Comparison of ENCODE assay signal across 12 cellular contexts in the genomic region with DNA sequence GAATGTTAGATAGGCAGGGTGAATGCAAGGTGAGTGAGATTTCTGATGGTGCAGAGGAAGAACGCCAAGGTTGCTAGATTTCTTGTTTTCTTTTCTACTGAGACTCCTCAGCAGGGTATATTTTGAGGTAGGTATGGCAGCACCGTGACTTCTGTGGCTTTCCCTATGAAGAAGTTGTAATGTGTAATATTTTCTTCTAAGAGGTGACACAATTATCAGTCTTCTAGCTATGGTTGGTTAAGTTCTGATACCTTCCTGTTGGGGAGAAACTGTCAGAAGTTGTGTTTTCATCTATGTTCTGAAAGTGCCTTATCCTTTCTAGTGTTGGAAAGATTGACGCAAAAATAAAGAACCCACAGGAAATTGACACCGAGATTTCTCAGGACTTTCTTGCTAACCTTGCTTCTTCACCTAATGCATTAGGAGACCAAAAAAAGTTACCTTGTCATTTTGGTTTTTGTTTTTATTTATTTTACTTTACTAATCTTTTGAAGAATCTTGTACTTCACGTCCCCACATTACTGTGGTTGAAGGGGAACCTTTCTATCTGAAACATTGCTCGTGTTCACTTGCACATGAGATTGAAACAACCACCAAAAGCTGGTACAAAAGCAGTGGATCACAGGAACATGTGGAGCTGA. TPM values are rescaled to one million over a fixed set of nuclear protein-coding genes. Genes with fewer than 3 reads are reported as not detected.
DNase-seq lines count a peak whose midpoint lies in the region; ATAC-seq and TF ChIP-seq lines count a peak whose summit lies in the region.
"Had no signal": no experiment of that assay in that cellular context is flagged by ENCODE, and none has a peak within 500 bp of the region (broad histone marks: within the 10 kb centered on the region; RNA-seq: fewer than 3 reads in every experiment).

No MANE protein-coding gene starts in this region.

- peak; percentile 70 for ATAC-seq in HG03175 (IDR thresholded peaks at IDR 0.05; ENCODE audit: unreplicated experiment)
- peak; percentile 93 for ATAC-seq in activated naive CD8-positive, alpha-beta T cell treated with anti-CD3 and anti-CD28 coated beads, Interleukin-2, amount 50 U/mL, for 24 hours

- H3K27me3 Mint-ChIP-seq in activated naive CD8-positive, alpha-beta T cell treated with anti-CD3 and anti-CD28 coated beads, Interleukin-2, amount 50 U/mL, for 24 hours: no peaks in the 10 kb centered on the region

- DNase-seq in GM12865 (ENCODE audit: low read depth) (peak; percentile 78), GM20000 (ENCODE audit: low spot score) (peak; percentile 44), NCI-H1694 treated with DMSO at 0.1 percent for 48 hours (lab: John Stamatoyannopoulos, UW) (no peak), NCI-H146 (lab: John Stamatoyannopoulos, UW) (no peak), erythroblast (lab: John Stamatoyannopoulos, UW) (no peak), ovary (no peak)
- DNase-seq in activated naive CD8-positive, alpha-beta T cell treated with anti-CD3 and anti-CD28 coated beads, Interleukin-2, amount 50 U/mL, for 24 hours: no peak
- DNase-seq: DMS53; effector CD8-positive, alpha-beta T cell; NCI-H524 had no signal

- peaks cover 49% of the 10 kb centered on the region for H3K9me3 Mint-ChIP-seq in activated naive CD8-positive, alpha-beta T cell treated with anti-CD3 and anti-CD28 coated beads, Interleukin-2, amount 50 U/mL, for 24 hours

- no peak overlapping the region for H3K4me3 ChIP-seq in GM12865 (ENCODE audit: low read depth, low read length)
- H3K4me3 ChIP-seq in ovary: no peak overlapping the region
- H3K4me3 ChIP-seq: skin epidermis had no signal

- WGBS in ovary, 3 donors: 77 to 86% (median 86%) methylated on average over 6 of the region's 6 CpGs

- no peaks in the 10 kb centered on the region for H3K27me3 ChIP-seq in ovary

- H3K36me3 Mint-ChIP-seq in activated naive CD8-positive, alpha-beta T cell treated with anti-CD3 and anti-CD28 coated beads, Interleukin-2, amount 50 U/mL, for 24 hours (ENCODE audit: low read depth): peaks cover 95% of the 10 kb centered on the region

- intact Hi-C loops in ovary (cut with DNase I): no loop called here

- H3K4me3 Mint-ChIP-seq in activated naive CD8-positive, alpha-beta T cell treated with anti-CD3 and anti-CD28 coated beads, Interleukin-2, amount 50 U/mL, for 24 hours: peak overlapping the region; percentile 60

- H3K36me3 ChIP-seq in ovary: no peaks in the 10 kb centered on the region

- H3K4me1 ChIP-seq in ovary (ENCODE audit: insufficient read depth): no peaks in the 10 kb centered on the region

- no peak for TF ChIP-seq EP300 in ovary (IDR thresholded peaks at IDR 0.05)

- no peaks in the 10 kb centered on the region for H3K9me3 ChIP-seq in ovary

- no peak for TF ChIP-seq CTCF in GM12865 (IDR thresholded peaks at IDR 0.05; ENCODE audit: insufficient read depth, low read depth, low read length, missing control alignments)
- no peak for TF ChIP-seq CTCF in GM20000 (IDR thresholded peaks at IDR 0.05; ENCODE audit: extremely low read depth, missing control alignments)
- TF ChIP-seq CTCF in ovary (IDR thresholded peaks at IDR 0.05): no peak

- TF ChIP-seq POLR2A in erythroblast (IDR thresholded peaks at IDR 0.05; ENCODE audit: low read length) (no peak), ovary (IDR thresholded peaks at IDR 0.05) (no peak)

- H3K4me1 Mint-ChIP-seq in activated naive CD8-positive, alpha-beta T cell treated with anti-CD3 and anti-CD28 coated beads, Interleukin-2, amount 50 U/mL, for 24 hours: peaks cover 83% of the 10 kb centered on the region

- H3K27ac ChIP-seq in ovary: no peak overlapping the region

- H3K27ac Mint-ChIP-seq in activated naive CD8-positive, alpha-beta T cell treated with anti-CD3 and anti-CD28 coated beads, Interleukin-2, amount 50 U/mL, for 24 hours: peak overlapping the region; percentile 91

RNA-seq across cellular contexts. Expression of a gene that starts 11.9 kb away (rescaled TPM):
- total RNA-seq in ovary: 1 to 10 TPM in 5 of 7 donors, under 1 TPM in 2; 0.83 to 3.1 (median 1.7) TPM
- 1 to 10 TPM in 1 of 2 donors, under 1 TPM in 1; 0.93 to 1.5 TPM for polyA plus RNA-seq in ovary

RNA-seq across cellular contexts. Expression of a gene that starts 55.5 kb away (rescaled TPM):
- under 1 TPM; 0.10 to 0.77 (median 0.33) TPM for total RNA-seq in ovary
- under 1 TPM; 0.17 to 0.43 TPM for polyA plus RNA-seq in ovary

RNA-seq across cellular contexts. Expression of a gene that starts 56.1 kb away (rescaled TPM):
- 1 to 10 TPM in 4 of 7 donors, under 1 TPM in 2, not detected in 1; 0.36 to 2.3 (median 2.0) TPM for total RNA-seq in ovary
- 1 to 10 TPM in 1 of 2 donors, under 1 TPM in 1; 0.48 to 2.1 TPM for polyA plus RNA-seq in ovary

Comparison
In these comparisons a context has a peak if more than half of its experiments do, and no peak if none do; other contexts are left out.
1. DNase-seq: peak in GM12865 (single experiment) and GM20000 (single experiment); none in activated naive CD8-positive, alpha-beta T cell treated with anti-CD3 and anti-CD28 coated beads, Interleukin-2, amount 50 U/mL, for 24 hours (single experiment), NCI-H1694 treated with DMSO at 0.1 percent for 48 hours (single experiment), NCI-H146 (single experiment), erythroblast (0 of 2) and ovary (0 of 5).